ENCODE assay signal across 9 cellular contexts in the genomic region with DNA sequence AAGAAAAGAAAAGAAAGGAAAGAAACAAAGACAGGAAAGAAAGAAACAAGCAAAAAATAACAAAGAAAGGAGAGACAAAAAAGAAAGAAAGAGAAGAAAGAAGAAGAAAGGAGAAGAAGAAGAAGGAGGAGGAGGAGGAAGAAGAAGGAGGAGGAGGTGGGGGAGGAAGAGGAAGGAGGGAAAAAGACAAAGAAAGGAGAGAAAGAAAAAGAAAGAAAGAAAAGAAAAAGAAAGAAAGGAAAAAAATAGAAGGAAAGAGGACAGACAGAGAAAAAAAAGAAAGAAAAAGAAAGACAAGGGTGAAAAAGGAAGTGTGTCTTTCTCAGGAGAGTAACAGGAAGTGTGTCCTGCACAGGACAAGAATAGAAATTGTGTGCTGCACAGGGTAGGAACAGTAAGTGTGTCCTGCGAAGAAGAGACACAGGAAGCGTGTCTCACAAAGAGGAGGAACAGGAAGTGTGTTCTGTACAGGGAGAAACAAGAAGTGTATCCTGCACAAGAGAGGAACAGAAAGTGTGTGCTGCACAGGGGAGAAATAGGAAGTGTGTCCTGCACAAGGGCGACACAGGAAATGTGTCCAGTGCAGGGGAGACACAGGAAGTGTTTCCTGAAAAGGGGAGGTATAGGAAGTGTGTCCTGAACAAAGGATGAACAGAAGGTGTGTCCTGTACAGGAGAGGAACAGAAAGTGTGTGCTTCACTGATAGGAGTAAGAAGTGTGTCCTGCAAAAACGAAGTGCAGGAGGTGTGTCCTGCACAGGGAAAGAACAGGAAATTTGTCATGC.
DNase-seq lines count a peak whose midpoint lies in the region; ATAC-seq and TF ChIP-seq lines count a peak whose summit lies in the region.
"Had no signal": no experiment of that assay in that cellular context is flagged by ENCODE, and none has a peak within 500 bp of the region (broad histone marks: within the 10 kb centered on the region; RNA-seq: fewer than 3 reads in every experiment).

No MANE protein-coding gene starts in this region.

- H3K4me3 ChIP-seq in breast epithelium (no peak overlapping the region), adrenal gland (no peak overlapping the region)

- DNase-seq in MCF 10A (ENCODE audit: unreplicated experiment) (no peak), breast epithelium (ENCODE audit: low spot score in 2 of 2) (no peak), M059J (ENCODE audit: low read depth) (peak; percentile 57), adrenal gland (no peak), NCI-H1417 treated with DMSO at 0.1 percent for 48 hours (lab: John Stamatoyannopoulos, UW) (no peak), SW480 (ENCODE audit: low spot score) (no peak)
- no peak for DNase-seq in activated CD8-positive, alpha-beta T cell treated with anti-CD3 and anti-CD28 coated beads, Interleukin-2, amount 10 ng/mL, durations not matched to agents 7 days and 5 days
- DNase-seq: nucleus accumbens had no signal

- H3K9me3 ChIP-seq in breast epithelium: no peaks in the 10 kb centered on the region
- no peaks in the 10 kb centered on the region for H3K9me3 ChIP-seq in adrenal gland (replicated peaks in 1 of 3)

- peaks cover 36% of the 10 kb centered on the region for H3K4me1 Mint-ChIP-seq in MCF 10A (ENCODE audit: insufficient read depth, unreplicated experiment)
- H3K4me1 Mint-ChIP-seq in activated CD8-positive, alpha-beta T cell treated with anti-CD3 and anti-CD28 coated beads, Interleukin-2, amount 10 ng/mL, durations not matched to agents 7 days and 5 days (ENCODE audit: low read depth): peaks cover 19% of the 10 kb centered on the region

- H3K4me1 ChIP-seq in breast epithelium (no peaks in the 10 kb centered on the region), adrenal gland (replicated peaks in 1 of 2) (no peaks in the 10 kb centered on the region)

- intact Hi-C loops in MCF 10A (cut with micrococcal nuclease) (no loop called here), breast epithelium (cut with DNase I; ENCODE audit: low total_unique reads) (no loop called here), adrenal gland (cut with DNase I) (no loop called here)

- H3K27me3 Mint-ChIP-seq in MCF 10A (ENCODE audit: insufficient read depth, unreplicated experiment): peaks cover 41% of the 10 kb centered on the region
- no peaks in the 10 kb centered on the region for H3K27me3 Mint-ChIP-seq in activated CD8-positive, alpha-beta T cell treated with anti-CD3 and anti-CD28 coated beads, Interleukin-2, amount 10 ng/mL, durations not matched to agents 7 days and 5 days (ENCODE audit: low read depth)

- no TSS peak for BruUV-seq in MCF 10A (replicated peaks; lab: Mats Ljungman, UMichigan)

- no peak for TF ChIP-seq POLR2A in breast epithelium (IDR thresholded peaks at IDR 0.05)
- TF ChIP-seq POLR2A in adrenal gland (IDR thresholded peaks at IDR 0.05): no peak

- H3K27ac ChIP-seq in breast epithelium: no peak overlapping the region
- H3K27ac ChIP-seq in adrenal gland: no peak overlapping the region

- H3K4me3 Mint-ChIP-seq in MCF 10A (ENCODE audit: unreplicated experiment): no peak overlapping the region
- H3K4me3 Mint-ChIP-seq in activated CD8-positive, alpha-beta T cell treated with anti-CD3 and anti-CD28 coated beads, Interleukin-2, amount 10 ng/mL, durations not matched to agents 7 days and 5 days: no peak overlapping the region

- peaks cover 0 to 7% of the 10 kb centered on the region in 2 donors for H3K27me3 ChIP-seq in breast epithelium
- peaks cover 5% of the 10 kb centered on the region for H3K27me3 ChIP-seq in adrenal gland

- H3K36me3 Mint-ChIP-seq in MCF 10A (ENCODE audit: insufficient read depth, unreplicated experiment): no peaks in the 10 kb centered on the region
- peaks cover 9% of the 10 kb centered on the region for H3K36me3 Mint-ChIP-seq in activated CD8-positive, alpha-beta T cell treated with anti-CD3 and anti-CD28 coated beads, Interleukin-2, amount 10 ng/mL, durations not matched to agents 7 days and 5 days (ENCODE audit: low read depth)

- no peaks in the 10 kb centered on the region for H3K36me3 ChIP-seq in breast epithelium
- H3K36me3 ChIP-seq in adrenal gland (replicated peaks in 1 of 2): no peaks in the 10 kb centered on the region

- H3K9me3 Mint-ChIP-seq in MCF 10A (ENCODE audit: unreplicated experiment): peaks cover 19% of the 10 kb centered on the region
- peaks cover 11% of the 10 kb centered on the region for H3K9me3 Mint-ChIP-seq in activated CD8-positive, alpha-beta T cell treated with anti-CD3 and anti-CD28 coated beads, Interleukin-2, amount 10 ng/mL, durations not matched to agents 7 days and 5 days (ENCODE audit: insufficient read depth)

- H3K27ac Mint-ChIP-seq in MCF 10A (ENCODE audit: low read depth, unreplicated experiment): peak overlapping the region; percentile 81
- H3K27ac Mint-ChIP-seq in activated CD8-positive, alpha-beta T cell treated with anti-CD3 and anti-CD28 coated beads, Interleukin-2, amount 10 ng/mL, durations not matched to agents 7 days and 5 days: peak overlapping the region; percentile 81

- no peak for ATAC-seq in activated CD8-positive, alpha-beta T cell treated with anti-CD3 and anti-CD28 coated beads, Interleukin-2, amount 10 ng/mL, durations not matched to agents 7 days and 5 days
- no peak for ATAC-seq in HG02884 (IDR thresholded peaks at IDR 0.05; ENCODE audit: unreplicated experiment)

- POLR2A ChIA-PET in MCF 10A (lab: Yijun Ruan, JAX): no interaction called here
- POLR2A ChIA-PET in activated CD8-positive, alpha-beta T cell treated with anti-CD3 and anti-CD28 coated beads, Interleukin-2, amount 10 ng/mL, durations not matched to agents 7 days and 5 days (lab: Charles Lee): no interaction called here

- TF ChIP-seq CTCF in MCF 10A (IDR thresholded peaks at IDR 0.05; ENCODE audit: unreplicated experiment) (no peak), breast epithelium (IDR thresholded peaks at IDR 0.05) (no peak), adrenal gland (IDR thresholded peaks at IDR 0.05) (no peak)

- WGBS in adrenal gland, 4 donors: 54 to 71% (median 60%) methylated on average over 4 of the region's 4 CpGs

- CTCF ChIA-PET in MCF 10A (lab: Yijun Ruan, JAX): no interaction called here
- CTCF ChIA-PET in activated CD8-positive, alpha-beta T cell treated with anti-CD3 and anti-CD28 coated beads, Interleukin-2, amount 10 ng/mL, durations not matched to agents 7 days and 5 days (lab: Charles Lee): no interaction called here
